Comparison of ENCODE assay signal across 1 cellular context in genomic region chr19:55232284-55232597, GRCh38.
TF ChIP-seq lines count a peak whose summit lies in the region.

No MANE protein-coding gene starts in this region.

TF ChIP-seq in GM12878, 131 proteins besides CTCF, POLR2A, EP300 and RAD21:
- TF ChIP-seq SIX5 (IDR thresholded peaks at IDR 0.05; ENCODE audit: low read depth, low read length, severe bottlenecking) (no peak), ZZZ3 (IDR thresholded peaks at IDR 0.05; ENCODE audit: control insufficient read depth, insufficient read length, low read depth) (no peak), DPF2 (IDR thresholded peaks at IDR 0.05) (no peak), STAT3 (IDR thresholded peaks at IDR 0.05; ENCODE audit: low read depth, low read length) (no peak), MEF2A (IDR thresholded peaks at IDR 0.05; ENCODE audit: insufficient read depth, low read depth, low read length) (no peak), JUND (IDR thresholded peaks at IDR 0.05; ENCODE audit: low read depth, low read length) (no peak), SREBF2 (IDR thresholded peaks at IDR 0.05; ENCODE audit: low read length) (no peak), ESRRA (IDR thresholded peaks at IDR 0.05; ENCODE audit: low read length) (no peak), E2F8 (IDR thresholded peaks at IDR 0.05; ENCODE audit: low read depth, partially characterized antibody) (no peak), GATAD2B (conservative IDR thresholded peaks at IDR 0.05; ENCODE audit: low read depth) (no peak), CREB1 (IDR thresholded peaks at IDR 0.05; ENCODE audit: low read depth) (no peak), POLR2AphosphoS2 (IDR thresholded peaks at IDR 0.05; ENCODE audit: low read depth, low read length) (no peak), ELK1 (IDR thresholded peaks at IDR 0.05; ENCODE audit: low read depth, low read length) (no peak), RB1 (IDR thresholded peaks at IDR 0.05; ENCODE audit: borderline replicate concordance) (no peak)
